8 cellular contexts compared by ENCODE assay signal in genomic region chr5:91311697-91312501, GRCh38.
DNase-seq lines count a peak whose midpoint lies in the region; ATAC-seq and TF ChIP-seq lines count a peak whose summit lies in the region.

No MANE protein-coding gene starts in this region.

- H3K4me3 Mint-ChIP-seq in activated CD8-positive, alpha-beta memory T cell treated with anti-CD3 and anti-CD28 coated beads, Interleukin-2, amount 10 ng/mL, durations not matched to agents 7 days and 5 days, result peak overlapping the region; percentile 61
- H3K4me3 Mint-ChIP-seq in endodermal cell, result no peak overlapping the region
- H3K4me3 Mint-ChIP-seq in stimulated activated effector memory CD8-positive, alpha-beta T cell treated with anti-CD3 and anti-CD28 coated beads, Interleukin-12 subunit alpha, Interleukin-12 subunit beta, amount 100 ng/mL, for 72 hours, result peak overlapping the region; percentile 80

- no peaks in the 10 kb centered on the region for H3K9me3 Mint-ChIP-seq in activated CD8-positive, alpha-beta memory T cell treated with anti-CD3 and anti-CD28 coated beads, Interleukin-2, amount 10 ng/mL, durations not matched to agents 7 days and 5 days (ENCODE audit: low read depth)
- no peaks in the 10 kb centered on the region for H3K9me3 Mint-ChIP-seq in endodermal cell
- peaks cover 3% of the 10 kb centered on the region for H3K9me3 Mint-ChIP-seq in stimulated activated effector memory CD8-positive, alpha-beta T cell treated with anti-CD3 and anti-CD28 coated beads, Interleukin-12 subunit alpha, Interleukin-12 subunit beta, amount 100 ng/mL, for 72 hours

- H3K27ac Mint-ChIP-seq in activated CD8-positive, alpha-beta memory T cell treated with anti-CD3 and anti-CD28 coated beads, Interleukin-2, amount 10 ng/mL, durations not matched to agents 7 days and 5 days, result peak overlapping the region; percentile 94
- peak overlapping the region; percentile 64 for H3K27ac Mint-ChIP-seq in endodermal cell
- peak overlapping the region; percentile 93 for H3K27ac Mint-ChIP-seq in stimulated activated effector memory CD8-positive, alpha-beta T cell treated with anti-CD3 and anti-CD28 coated beads, Interleukin-12 subunit alpha, Interleukin-12 subunit beta, amount 100 ng/mL, for 72 hours

- H3K9ac ChIP-seq in endodermal cell (ENCODE audit: extremely low read depth, low read length, poor library complexity, severe bottlenecking) (no peak overlapping the region), muscle layer of colon (ENCODE audit: low read length) (peak overlapping the region; percentile 4)

- H3K27me3 ChIP-seq in endodermal cell (ENCODE audit: control insufficient read depth, insufficient read depth, low read length, poor library complexity, severe bottlenecking), result no peaks in the 10 kb centered on the region
- H3K27me3 ChIP-seq in muscle layer of colon (ENCODE audit: control insufficient read depth in 1 of 2, insufficient read depth in 2 of 2, low read length in 2 of 2), result no peaks in the 10 kb centered on the region

- DNase-seq in NCI-H2171 treated with DMSO at 0.1 percent for 48 hours (lab: John Stamatoyannopoulos, UW) (peak; percentile 24), NCI-H2171 (lab: John Stamatoyannopoulos, UW) (no peak), NCI-H69 (lab: John Stamatoyannopoulos, UW) (peak; percentile 65), endodermal cell (no peak)
- DNase-seq in activated CD8-positive, alpha-beta memory T cell treated with anti-CD3 and anti-CD28 coated beads, Interleukin-2, amount 10 ng/mL, durations not matched to agents 7 days and 5 days, result peak; percentile 88
- DNase-seq in stimulated activated effector memory CD8-positive, alpha-beta T cell treated with anti-CD3 and anti-CD28 coated beads, Interleukin-12 subunit alpha, Interleukin-12 subunit beta, amount 100 ng/mL, for 72 hours (ENCODE audit: low spot score in 2 of 2), result peak; percentile 33 to 81

- ATAC-seq in HG02885 (IDR thresholded peaks at IDR 0.05; ENCODE audit: poor library complexity, unreplicated experiment), result peak; percentile 92
- ATAC-seq in activated CD8-positive, alpha-beta memory T cell treated with anti-CD3 and anti-CD28 coated beads, Interleukin-2, amount 10 ng/mL, durations not matched to agents 7 days and 5 days, result peak; percentile 72
- peak; percentile 84 for ATAC-seq in stimulated activated effector memory CD8-positive, alpha-beta T cell treated with anti-CD3 and anti-CD28 coated beads, Interleukin-12 subunit alpha, Interleukin-12 subunit beta, amount 100 ng/mL, for 72 hours

- WGBS in endodermal cell (ENCODE audit: insufficient coverage in 1 of 2, insufficient read length in 1 of 2), 2 experiments, result 82 to 92% methylated on average over 10 to 11 of the region's 11 CpGs

- H3K27me3 Mint-ChIP-seq in activated CD8-positive, alpha-beta memory T cell treated with anti-CD3 and anti-CD28 coated beads, Interleukin-2, amount 10 ng/mL, durations not matched to agents 7 days and 5 days, result no peaks in the 10 kb centered on the region
- no peaks in the 10 kb centered on the region for H3K27me3 Mint-ChIP-seq in endodermal cell (ENCODE audit: insufficient read depth)

- H3K4me3 ChIP-seq in endodermal cell (ENCODE audit: low read length), result no peak overlapping the region
- no peak overlapping the region for H3K4me3 ChIP-seq in muscle layer of colon (ENCODE audit: low read depth in 1 of 2, low read length in 2 of 2)

- peaks cover 10% of the 10 kb centered on the region for H3K4me1 ChIP-seq in endodermal cell (ENCODE audit: control insufficient read depth, insufficient read depth, low read length)
- peaks cover 37% of the 10 kb centered on the region for H3K4me1 ChIP-seq in muscle layer of colon (ENCODE audit: insufficient read depth, low read length)

- TF ChIP-seq CTCF in endodermal cell (conservative IDR thresholded peaks at IDR 0.05), result peak; percentile 36

- H3K9me3 ChIP-seq in endodermal cell (ENCODE audit: control insufficient read depth, low read length) (no peaks in the 10 kb centered on the region), muscle layer of colon (ENCODE audit: low read length) (no peaks in the 10 kb centered on the region)

- H3K27ac ChIP-seq in endodermal cell (ENCODE audit: low read depth, low read length) (no peak overlapping the region), muscle layer of colon (ENCODE audit: low read depth, low read length) (peak overlapping the region; percentile 85)

- H3K4me1 Mint-ChIP-seq in activated CD8-positive, alpha-beta memory T cell treated with anti-CD3 and anti-CD28 coated beads, Interleukin-2, amount 10 ng/mL, durations not matched to agents 7 days and 5 days, result peaks cover 50% of the 10 kb centered on the region
- peaks cover 25% of the 10 kb centered on the region for H3K4me1 Mint-ChIP-seq in endodermal cell
- H3K4me1 Mint-ChIP-seq in stimulated activated effector memory CD8-positive, alpha-beta T cell treated with anti-CD3 and anti-CD28 coated beads, Interleukin-12 subunit alpha, Interleukin-12 subunit beta, amount 100 ng/mL, for 72 hours, result peaks cover 53% of the 10 kb centered on the region

- H3K36me3 ChIP-seq in endodermal cell (ENCODE audit: control insufficient read depth, insufficient read depth, low read length), result no peaks in the 10 kb centered on the region
- H3K36me3 ChIP-seq in muscle layer of colon (ENCODE audit: insufficient read depth, low read length), result no peaks in the 10 kb centered on the region

- CTCF ChIA-PET in activated CD8-positive, alpha-beta memory T cell treated with anti-CD3 and anti-CD28 coated beads, Interleukin-2, amount 10 ng/mL, durations not matched to agents 7 days and 5 days (lab: Charles Lee), result interaction anchor here (0.9 to 4.1 kb wide), 8 partner anchors 15 to 380 kb away, joined by 3 to 33 read pairs (median 4); partner anchors contain the start of gene ARRDC3

- peaks cover 14% of the 10 kb centered on the region for H3K36me3 Mint-ChIP-seq in activated CD8-positive, alpha-beta memory T cell treated with anti-CD3 and anti-CD28 coated beads, Interleukin-2, amount 10 ng/mL, durations not matched to agents 7 days and 5 days
- H3K36me3 Mint-ChIP-seq in endodermal cell (ENCODE audit: low read depth), result no peaks in the 10 kb centered on the region
- H3K36me3 Mint-ChIP-seq in stimulated activated effector memory CD8-positive, alpha-beta T cell treated with anti-CD3 and anti-CD28 coated beads, Interleukin-12 subunit alpha, Interleukin-12 subunit beta, amount 100 ng/mL, for 72 hours, result peaks cover 64% of the 10 kb centered on the region

Comparison
In these comparisons a context has a peak if more than half of its experiments do, and no peak if none do; other contexts are left out.
1. DNase-seq: peak in NCI-H2171 treated with DMSO at 0.1 percent for 48 hours (single experiment), NCI-H69 (single experiment), activated CD8-positive, alpha-beta memory T cell treated with anti-CD3 and anti-CD28 coated beads, Interleukin-2, amount 10 ng/mL, durations not matched to agents 7 days and 5 days (single experiment) and stimulated activated effector memory CD8-positive, alpha-beta T cell treated with anti-CD3 and anti-CD28 coated beads, Interleukin-12 subunit alpha, Interleukin-12 subunit beta, amount 100 ng/mL, for 72 hours (2 of 2); none in NCI-H2171 (single experiment) and endodermal cell (single experiment).
2. Peak in every context shown above with its lines, with median percentiles within 50 percentile points of each other: ATAC-seq and H3K27ac Mint-ChIP-seq.